In genomic region chr16:30764086-30764485, GRCh38 we compare ENCODE assay signal across 19 cellular contexts. TPM values are rescaled to one million over a fixed set of nuclear protein-coding genes. Genes with fewer than 3 reads are reported as not detected.
DNase-seq lines count a peak whose midpoint lies in the region; ATAC-seq, FAIRE-seq and TF ChIP-seq lines count a peak whose summit lies in the region.
"Had no signal": no experiment of that assay in that cellular context is flagged by ENCODE, and none has a peak within 500 bp of the region (broad histone marks: within the 10 kb centered on the region; RNA-seq: fewer than 3 reads in every experiment).

No MANE protein-coding gene starts in this region.

- no peak for FAIRE-seq in small intestine (lab: Jason Lieb, UNC)
- FAIRE-seq: G401.6 had no signal

- no peak overlapping the region for H3K4me3 ChIP-seq in small intestine (ENCODE audit: low read depth in 1 of 2, low read length in 2 of 2)

- H3K9me3 ChIP-seq in small intestine (ENCODE audit: control insufficient read depth, low read depth), result no peaks in the 10 kb centered on the region
- H3K9me3 ChIP-seq: ascending aorta, left lung, neutrophil, vagina had no signal

- H3K27me3 Mint-ChIP-seq in T-helper 2 cell treated with Interferon-gamma antibody and Interleukin-4, amounts not matched to agents 5 μg/mL and 100 μg/mL, for 36 hours (ENCODE audit: low read depth), result no peaks in the 10 kb centered on the region
- H3K27me3 Mint-ChIP-seq in HFFc6 (ENCODE audit: insufficient read depth), result peaks cover 8% of the 10 kb centered on the region
- H3K27me3 Mint-ChIP-seq in activated naive CD8-positive, alpha-beta T cell treated with anti-CD3 and anti-CD28 coated beads, Interleukin-2, amount 50 U/mL, for 24 hours, result no peaks in the 10 kb centered on the region
- H3K27me3 Mint-ChIP-seq in natural killer cell treated with Interleukin-12 subunit alpha and Interleukin-12 subunit beta and Interleukin-15 and Interleukin-18, amount 100 ng/mL, for 72 hours, result no peaks in the 10 kb centered on the region
- H3K27me3 Mint-ChIP-seq: stimulated activated naive CD8-positive, alpha-beta T cell treated with anti-CD3 and anti-CD28 coated beads, Interleukin-15, amount 100 ng/mL, for 72 hours had no signal

- no peak for ATAC-seq in activated naive CD8-positive, alpha-beta T cell treated with anti-CD3 and anti-CD28 coated beads, Interleukin-2, amount 50 U/mL, for 24 hours
- no peak for ATAC-seq in natural killer cell treated with Interleukin-12 subunit alpha and Interleukin-12 subunit beta and Interleukin-15 and Interleukin-18, amount 100 ng/mL, for 72 hours
- ATAC-seq in GM18511 (IDR thresholded peaks at IDR 0.05; ENCODE audit: unreplicated experiment) (no peak), GM19463 (IDR thresholded peaks at IDR 0.05; ENCODE audit: unreplicated experiment) (no peak)
- ATAC-seq: left lung; stimulated activated naive CD8-positive, alpha-beta T cell treated with anti-CD3 and anti-CD28 coated beads, Interleukin-15, amount 100 ng/mL, for 72 hours had no signal

- H3K4me3 Mint-ChIP-seq in T-helper 2 cell treated with Interferon-gamma antibody and Interleukin-4, amounts not matched to agents 5 μg/mL and 100 μg/mL, for 36 hours, result peak overlapping the region; percentile 94
- 0 out of 2 replicates have a peak overlapping the region, but pooled peaks have one; percentile 95 for H3K4me3 Mint-ChIP-seq in HFFc6
- H3K4me3 Mint-ChIP-seq in activated naive CD8-positive, alpha-beta T cell treated with anti-CD3 and anti-CD28 coated beads, Interleukin-2, amount 50 U/mL, for 24 hours, result peak overlapping the region; percentile 58
- H3K4me3 Mint-ChIP-seq in natural killer cell treated with Interleukin-12 subunit alpha and Interleukin-12 subunit beta and Interleukin-15 and Interleukin-18, amount 100 ng/mL, for 72 hours, result peak overlapping the region; percentile 94

- H3K27me3 ChIP-seq in small intestine (ENCODE audit: control insufficient read depth in 2 of 2, insufficient read depth in 2 of 2, low read length in 2 of 2), result no peaks in the 10 kb centered on the region
- H3K27me3 ChIP-seq: ascending aorta, left lung, neutrophil, vagina had no signal

- no peak overlapping the region for H3K27ac Mint-ChIP-seq in T-helper 2 cell treated with Interferon-gamma antibody and Interleukin-4, amounts not matched to agents 5 μg/mL and 100 μg/mL, for 36 hours
- no peak overlapping the region for H3K27ac Mint-ChIP-seq in HFFc6
- no peak overlapping the region for H3K27ac Mint-ChIP-seq in activated naive CD8-positive, alpha-beta T cell treated with anti-CD3 and anti-CD28 coated beads, Interleukin-2, amount 50 U/mL, for 24 hours
- H3K27ac Mint-ChIP-seq in natural killer cell treated with Interleukin-12 subunit alpha and Interleukin-12 subunit beta and Interleukin-15 and Interleukin-18, amount 100 ng/mL, for 72 hours, result peak overlapping the region in 1 of 2 donors; percentile 21

- H3K36me3 Mint-ChIP-seq in T-helper 2 cell treated with Interferon-gamma antibody and Interleukin-4, amounts not matched to agents 5 μg/mL and 100 μg/mL, for 36 hours (ENCODE audit: low read depth), result peaks cover 39% of the 10 kb centered on the region
- peaks cover 29% of the 10 kb centered on the region for H3K36me3 Mint-ChIP-seq in HFFc6 (ENCODE audit: low read depth)
- peaks cover 44% of the 10 kb centered on the region for H3K36me3 Mint-ChIP-seq in activated naive CD8-positive, alpha-beta T cell treated with anti-CD3 and anti-CD28 coated beads, Interleukin-2, amount 50 U/mL, for 24 hours (ENCODE audit: low read depth)
- peaks cover 26% of the 10 kb centered on the region for H3K36me3 Mint-ChIP-seq in natural killer cell treated with Interleukin-12 subunit alpha and Interleukin-12 subunit beta and Interleukin-15 and Interleukin-18, amount 100 ng/mL, for 72 hours

- H3K4me1 ChIP-seq in small intestine (ENCODE audit: control insufficient read depth in 2 of 2, insufficient read depth in 1 of 2, low read depth in 1 of 2, low read length in 1 of 2), result peaks cover 4 to 8% of the 10 kb centered on the region in 2 donors

- H3K36me3 ChIP-seq in small intestine (ENCODE audit: control insufficient read depth in 2 of 2, insufficient read depth in 2 of 2, low read length in 2 of 2), result peaks cover 26 to 32% of the 10 kb centered on the region in 2 donors

- TF ChIP-seq CTCF in HFFc6 (IDR thresholded peaks at IDR 0.05), result no peak

- peaks cover 13% of the 10 kb centered on the region for H3K4me1 Mint-ChIP-seq in T-helper 2 cell treated with Interferon-gamma antibody and Interleukin-4, amounts not matched to agents 5 μg/mL and 100 μg/mL, for 36 hours (ENCODE audit: low read depth)
- peaks cover 27% of the 10 kb centered on the region for H3K4me1 Mint-ChIP-seq in HFFc6 (ENCODE audit: low read depth)
- peaks cover 29% of the 10 kb centered on the region for H3K4me1 Mint-ChIP-seq in activated naive CD8-positive, alpha-beta T cell treated with anti-CD3 and anti-CD28 coated beads, Interleukin-2, amount 50 U/mL, for 24 hours
- H3K4me1 Mint-ChIP-seq in natural killer cell treated with Interleukin-12 subunit alpha and Interleukin-12 subunit beta and Interleukin-15 and Interleukin-18, amount 100 ng/mL, for 72 hours (ENCODE audit: low read depth in 2 of 2), result peaks cover 41 to 51% of the 10 kb centered on the region in 2 donors

- no peak for DNase-seq in T-helper 2 cell treated with Interferon-gamma antibody and Interleukin-4, amounts not matched to agents 5 μg/mL and 100 μg/mL, for 36 hours (ENCODE audit: low spot score)
- no peak for DNase-seq in T-helper 2 cell
- DNase-seq in HFFc6, result no peak
- DNase-seq in activated naive CD8-positive, alpha-beta T cell treated with anti-CD3 and anti-CD28 coated beads, Interleukin-2, amount 50 U/mL, for 24 hours, result no peak
- DNase-seq in natural killer cell treated with Interleukin-12 subunit alpha and Interleukin-12 subunit beta and Interleukin-15 and Interleukin-18, amount 100 ng/mL, for 72 hours (ENCODE audit: low spot score), result peak; percentile 48
- DNase-seq in small intestine, result no peak
- DNase-seq: activated CD8-positive, alpha-beta memory T cell treated with anti-CD3 and anti-CD28 coated beads, Interleukin-2, amount 50 U/mL, for 4 hours; hypothalamus; MV-4-11; NK-92 treated with Interleukin-12 subunit alpha and Interleukin-12 subunit beta, amount 100 ng/mL, for 24 hours; SHP77 treated with DMSO at 0.1 percent for 48 hours; stimulated activated naive CD8-positive, alpha-beta T cell treated with anti-CD3 and anti-CD28 coated beads, Interleukin-15, amount 100 ng/mL, for 72 hours had no signal

- H3K9me3 Mint-ChIP-seq in T-helper 2 cell treated with Interferon-gamma antibody and Interleukin-4, amounts not matched to agents 5 μg/mL and 100 μg/mL, for 36 hours, result no peaks in the 10 kb centered on the region
- no peaks in the 10 kb centered on the region for H3K9me3 Mint-ChIP-seq in HFFc6
- H3K9me3 Mint-ChIP-seq in activated naive CD8-positive, alpha-beta T cell treated with anti-CD3 and anti-CD28 coated beads, Interleukin-2, amount 50 U/mL, for 24 hours, result no peaks in the 10 kb centered on the region
- H3K9me3 Mint-ChIP-seq in natural killer cell treated with Interleukin-12 subunit alpha and Interleukin-12 subunit beta and Interleukin-15 and Interleukin-18, amount 100 ng/mL, for 72 hours, result no peaks in the 10 kb centered on the region
- H3K9me3 Mint-ChIP-seq: stimulated activated naive CD8-positive, alpha-beta T cell treated with anti-CD3 and anti-CD28 coated beads, Interleukin-15, amount 100 ng/mL, for 72 hours had no signal

- H3K27ac ChIP-seq in small intestine (ENCODE audit: low read depth in 1 of 2, low read length in 1 of 2), result no peak overlapping the region
- H3K27ac ChIP-seq: ascending aorta, left lung, vagina had no signal

- WGBS in small intestine, 3 donors, result 90 to 93% (median 91%) methylated on average over 11 of the region's 11 CpGs

RNA-seq across cellular contexts. Expression of gene RNF40, which starts 2.0 kb away (rescaled TPM):
- 100 to 1,000 TPM in 5 of 6 experiments, 10 to 100 TPM in 1; 98.2 to 120 (median 104) TPM for total RNA-seq in HFFc6 (2021; fragmentation: NEBNext Ultra II Directional; extraction: Animal tissue kit (Norgen Biotek cat#: 25700))
- total RNA-seq in natural killer cell treated with Interleukin-12 subunit alpha and Interleukin-12 subunit beta and Interleukin-15 and Interleukin-18, amount 100 ng/mL, for 72 hours, result 100 to 1,000 TPM; 120 to 161 TPM
- 10 to 100 TPM; 55.9 to 59.3 (median 57.0) TPM for polyA plus RNA-seq in small intestine

RNA-seq across cellular contexts. Expression of gene CFAP119, which starts 2.2 kb away (rescaled TPM):
- 1 to 10 TPM; 4.3 to 7.6 (median 5.1) TPM for total RNA-seq in HFFc6 (2021; fragmentation: NEBNext Ultra II Directional; extraction: Animal tissue kit (Norgen Biotek cat#: 25700))
- 10 to 100 TPM in 1 of 2 donors, 1 to 10 TPM in 1; 3.4 to 17.0 TPM for total RNA-seq in natural killer cell treated with Interleukin-12 subunit alpha and Interleukin-12 subunit beta and Interleukin-15 and Interleukin-18, amount 100 ng/mL, for 72 hours
- 1 to 10 TPM; 2.4 to 6.5 (median 6.5) TPM for polyA plus RNA-seq in small intestine
- total RNA-seq: ascending aorta had no signal

RNA-seq across cellular contexts. Expression of gene PHKG2, which starts 15.9 kb away (rescaled TPM):
- total RNA-seq in HFFc6 (2021; fragmentation: NEBNext Ultra II Directional; extraction: Animal tissue kit (Norgen Biotek cat#: 25700)), result 10 to 100 TPM; 26.6 to 31.0 (median 27.7) TPM
- total RNA-seq in natural killer cell treated with Interleukin-12 subunit alpha and Interleukin-12 subunit beta and Interleukin-15 and Interleukin-18, amount 100 ng/mL, for 72 hours, result 10 to 100 TPM; 50.2 to 63.8 TPM
- polyA plus RNA-seq in small intestine, result 10 to 100 TPM; 31.2 to 46.5 (median 35.1) TPM

RNA-seq across cellular contexts. Expression of gene ZNF629, which starts 22.9 kb away (rescaled TPM):
- 10 to 100 TPM; 19.4 to 21.8 (median 21.0) TPM for total RNA-seq in HFFc6 (2021; fragmentation: NEBNext Ultra II Directional; extraction: Animal tissue kit (Norgen Biotek cat#: 25700))
- 1 to 10 TPM in 1 of 2 donors, under 1 TPM in 1; 0.98 to 3.8 TPM for total RNA-seq in natural killer cell treated with Interleukin-12 subunit alpha and Interleukin-12 subunit beta and Interleukin-15 and Interleukin-18, amount 100 ng/mL, for 72 hours
- 1 to 10 TPM; 3.4 to 8.0 (median 3.5) TPM for polyA plus RNA-seq in small intestine
